ENCODE assay signal across 8 cellular contexts in the genomic region with DNA sequence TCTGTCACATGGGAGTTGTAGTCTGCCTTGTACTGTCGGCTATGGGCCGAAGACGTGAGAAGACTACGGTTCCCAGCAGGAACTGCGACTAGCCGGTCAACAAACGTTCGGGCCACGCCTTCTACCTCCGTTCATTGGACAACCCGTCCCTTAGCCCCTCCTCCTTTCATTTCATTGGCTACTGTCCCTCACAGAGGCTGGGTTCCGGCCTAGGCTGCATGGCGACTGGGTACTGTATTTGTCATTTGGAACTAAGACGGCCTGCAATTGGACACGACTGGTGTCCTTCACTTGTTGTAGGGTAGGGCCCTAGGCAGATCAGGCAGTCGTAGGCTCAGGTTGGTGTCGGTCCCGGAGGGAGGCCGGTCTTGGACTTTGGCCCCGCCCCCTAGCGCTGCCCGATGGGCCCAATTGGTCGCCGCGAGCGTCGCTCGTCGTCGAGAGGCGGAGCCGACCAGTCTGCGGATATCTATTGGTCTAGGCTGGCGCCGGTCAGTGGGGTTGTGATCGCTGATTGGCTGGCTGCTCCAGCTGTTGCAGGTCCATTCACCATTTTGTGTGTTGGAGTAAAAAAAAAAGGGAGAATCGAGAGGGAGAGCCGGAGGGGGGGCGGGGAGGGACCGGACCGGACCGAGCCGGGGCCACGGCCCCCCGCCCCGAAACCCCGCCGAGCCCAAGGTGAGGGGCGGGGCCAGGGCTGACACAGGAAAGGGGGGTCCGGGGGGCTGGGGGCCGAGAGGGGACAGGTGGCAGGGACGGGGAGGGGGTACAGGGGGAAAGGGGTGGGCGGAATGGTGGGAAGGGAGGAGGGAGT.
DNase-seq lines count a peak whose midpoint lies in the region; ATAC-seq lines count a peak whose summit lies in the region.

A gene (plus strand): TSS at position 549 of the 814 bp plus-strand sequence. CDS start 2,532 bp downstream, outside the sequence.

- peak within 1 kb of the TSS; percentile 98 for H3K9ac ChIP-seq in BLaER1

- peak within 1 kb of the TSS; percentile 99 for H3K4me2 ChIP-seq in BLaER1

- H3K9me3 ChIP-seq in BLaER1 = no peaks in the 10 kb centered on the region

- H3K4me3 ChIP-seq in BLaER1 = peak within 1 kb of the TSS; percentile 72

- DNase-seq in NCI-H748 treated with DMSO at 0.1 percent for 48 hours (lab: John Stamatoyannopoulos, UW) = peak; percentile 100
- DNase-seq in activated CD4-positive, alpha-beta T cell treated with anti-CD3 and anti-CD28 coated beads, Interleukin-2, amount 50 U/mL, for 24 hours (ENCODE audit: low read depth in 1 of 2, low spot score in 1 of 2) = peak; percentile 96 to 99
- DNase-seq in cortex of kidney (lab: John Stamatoyannopoulos, UW) = peak; percentile 63
- peak; percentile 97 to 98 for DNase-seq in stimulated activated CD4-positive, alpha-beta T cell treated with anti-CD3 and anti-CD28 coated beads, Interleukin-1b, Interleukin-23, amount 100 ng/mL, for 4 hours (ENCODE audit: low read depth in 2 of 2)

- peaks cover 26% of the 10 kb centered on the region for H3K36me3 ChIP-seq in BLaER1

- H4K20me1 ChIP-seq in BLaER1 = no peaks in the 10 kb centered on the region

- peak; percentile 77 for ATAC-seq in GM19397 (IDR thresholded peaks at IDR 0.05; ENCODE audit: unreplicated experiment)
- peak; percentile 65 for ATAC-seq in HG03565 (IDR thresholded peaks at IDR 0.05; ENCODE audit: unreplicated experiment)

- H3K27ac ChIP-seq in BLaER1 (peak within 1 kb of the TSS; percentile 99), layer of hippocampus (ENCODE audit: low read depth, low read length) (peak within 1 kb of the TSS; percentile 100)

- H3K4me1 ChIP-seq in BLaER1 = peaks cover 45% of the 10 kb centered on the region

- no peaks in the 10 kb centered on the region for H3K27me3 ChIP-seq in BLaER1
- H3K27me3 ChIP-seq in layer of hippocampus (ENCODE audit: control insufficient read depth, insufficient read depth, low read length) = no peaks in the 10 kb centered on the region

Comparison
In these comparisons a context has a peak if more than half of its experiments do, and no peak if none do; other contexts are left out.
1. Peak in every context shown above with its lines: DNase-seq, ATAC-seq, H3K4me3 ChIP-seq and H3K27ac ChIP-seq.